ENCODE assay signal across 27 cellular contexts in genomic region chr22:41203118-41203517, GRCh38. TPM values are rescaled to one million over a fixed set of nuclear protein-coding genes. Genes with fewer than 3 reads are reported as not detected.
"Had no signal": no experiment of that assay in that cellular context is flagged by ENCODE, and none has a peak within 500 bp of the region (broad histone marks: within the 10 kb centered on the region; RNA-seq: fewer than 3 reads in every experiment).

No MANE protein-coding gene starts in this region.

- ATAC-seq: naive thymus-derived CD4-positive, alpha-beta T cell; natural killer cell; psoas muscle; right cardiac atrium; sciatic nerve; stimulated activated effector memory CD8-positive, alpha-beta T cell treated with anti-CD3 and anti-CD28 coated beads, Interleukin-12 subunit alpha, Interleukin-12 subunit beta, amount 100 ng/mL, for 72 hours; stimulated activated naive B cell treated with anti-CD40 and anti-IgM and Interleukin-4, amounts not matched to agents 10 μg/mL and 1 μg/mL and 100 μg/mL, for 72 hours; upper lobe of right lung had no signal

- H3K4me3 Mint-ChIP-seq: natural killer cell; stimulated activated effector memory CD8-positive, alpha-beta T cell treated with anti-CD3 and anti-CD28 coated beads, Interleukin-12 subunit alpha, Interleukin-12 subunit beta, amount 100 ng/mL, for 72 hours; stimulated activated naive B cell treated with anti-CD40 and anti-IgM and Interleukin-4, amounts not matched to agents 10 μg/mL and 1 μg/mL and 100 μg/mL, for 72 hours; stimulated activated naive CD8-positive, alpha-beta T cell treated with anti-CD3 and anti-CD28 coated beads, Interleukin-15, Interleukin-2, amounts not matched to agents 100 ng/mL and 50 ng/mL, for 24 hours had no signal

- H3K4me2 ChIP-seq: smooth muscle cell had no signal

- H3K4me3 ChIP-seq: ovary, psoas muscle, skin epidermis, smooth muscle cell, stomach, thoracic aorta, thyroid gland, transverse colon, upper lobe of right lung, uterus had no signal

- DNase-seq: naive thymus-derived CD4-positive, alpha-beta T cell; natural killer cell; occipital lobe; ovary; right cardiac atrium; stimulated activated CD4-positive, alpha-beta T cell treated with anti-CD3 and anti-CD28 coated beads, Interleukin-15, amount 100 ng/mL, for 24 hours; stimulated activated CD4-positive, alpha-beta T cell treated with anti-CD3 and anti-CD28 coated beads, Interleukin-2, amount 100 ng/mL, for 24 hours; stimulated activated CD4-positive, alpha-beta T cell treated with anti-CD3 and anti-CD28 coated beads, Interleukin-2, amount 100 ng/mL, for 48 hours; stimulated activated CD4-positive, alpha-beta T cell treated with anti-CD3 and anti-CD28 coated beads, Interleukin-4, amount 100 ng/mL, for 24 hours; stimulated activated naive B cell treated with anti-CD40 and anti-IgM and Interleukin-4, amounts not matched to agents 10 μg/mL and 1 μg/mL and 100 μg/mL, for 72 hours; stimulated activated naive CD4-positive, alpha-beta T cell treated with Interleukin-2 at 50 U/mL for 16 hours; stomach; thyroid gland; transverse colon; upper lobe of right lung; uterus had no signal

- H3K27ac Mint-ChIP-seq: nephron; progenitor cell of endocrine pancreas; stimulated activated naive B cell treated with anti-CD40 and anti-IgM and Interleukin-4, amounts not matched to agents 10 μg/mL and 1 μg/mL and 100 μg/mL, for 72 hours; stimulated activated naive CD8-positive, alpha-beta T cell treated with anti-CD3 and anti-CD28 coated beads, Interleukin-15, Interleukin-2, amounts not matched to agents 100 ng/mL and 50 ng/mL, for 24 hours had no signal

- H3K27me3 ChIP-seq: ovary, stomach, thyroid gland, transverse colon, upper lobe of right lung, uterus had no signal

- H3K36me3 Mint-ChIP-seq: natural killer cell, type B pancreatic cell had no signal

- H3K36me3 ChIP-seq: ovary, thoracic aorta, thyroid gland, transverse colon, upper lobe of right lung, uterus had no signal

- H3K27ac ChIP-seq: ovary, parathyroid adenoma, psoas muscle, skin epidermis, stomach, thoracic aorta, thyroid gland, transverse colon, upper lobe of right lung, uterus had no signal

- H3K9ac ChIP-seq: parathyroid adenoma had no signal

- H3K4me1 ChIP-seq: parathyroid adenoma had no signal

- H3K79me2 ChIP-seq: parathyroid adenoma had no signal

- H2AFZ ChIP-seq: parathyroid adenoma had no signal

- H3K9me3 ChIP-seq: ovary, psoas muscle, stomach, thoracic aorta, thyroid gland, transverse colon, upper lobe of right lung, uterus had no signal

- H3K9me3 Mint-ChIP-seq: naive thymus-derived CD4-positive, alpha-beta T cell; natural killer cell; nephron; stimulated activated effector memory CD8-positive, alpha-beta T cell treated with anti-CD3 and anti-CD28 coated beads, Interleukin-12 subunit alpha, Interleukin-12 subunit beta, amount 100 ng/mL, for 72 hours; stimulated activated naive B cell treated with anti-CD40 and anti-IgM and Interleukin-4, amounts not matched to agents 10 μg/mL and 1 μg/mL and 100 μg/mL, for 72 hours; stimulated activated naive CD8-positive, alpha-beta T cell treated with anti-CD3 and anti-CD28 coated beads, Interleukin-15, Interleukin-2, amounts not matched to agents 100 ng/mL and 50 ng/mL, for 24 hours; type B pancreatic cell had no signal

RNA-seq across cellular contexts. Expression of gene CHADL, which starts 37.6 kb away (rescaled TPM):
- total RNA-seq: smooth muscle cell had no signal
